Comparison of ENCODE assay signal across 1 cellular context in genomic region chr7:77251519-77251819, GRCh38.
TF ChIP-seq lines count a peak whose summit lies in the region.

No MANE protein-coding gene starts in this region.

TF ChIP-seq in IMR-90, 13 proteins besides CTCF, POLR2A, EP300 and RAD21:
- TF ChIP-seq CEBPB (IDR thresholded peaks at IDR 0.05; ENCODE audit: low read depth, low read length) (no peak), NFE2L2 (IDR thresholded peaks at IDR 0.05; ENCODE audit: low read depth, low read length) (no peak)
